ENCODE assay signal across 10 cellular contexts in genomic region chr15:76575177-76576078, GRCh38.
DNase-seq lines count a peak whose midpoint lies in the region; ATAC-seq lines count a peak whose summit lies in the region.
"Had no signal": no experiment of that assay in that cellular context is flagged by ENCODE, and none has a peak within 500 bp of the region (broad histone marks: within the 10 kb centered on the region; RNA-seq: fewer than 3 reads in every experiment).

No MANE protein-coding gene starts in this region.

- H3K9me3 Mint-ChIP-seq in naive B cell: peaks cover 0 to 13% (median 5%) of the 10 kb centered on the region in 7 donors

- peak overlapping the region in 3 of 6 donors; percentile 2 to 70 (median 5) for H3K27ac Mint-ChIP-seq in naive B cell
- H3K27ac Mint-ChIP-seq: activated naive CD4-positive, alpha-beta T cell treated with anti-CD3 and anti-CD28 coated beads, Interleukin-2, amount 10 ng/mL, durations not matched to agents 7 days and 5 days had no signal

- peaks cover 7 to 15% of the 10 kb centered on the region in 2 donors for H3K36me3 Mint-ChIP-seq in naive B cell

- H3K4me1 Mint-ChIP-seq in naive B cell: peaks cover 22 to 37% (median 29%) of the 10 kb centered on the region in 3 donors

- DNase-seq in SKM-1 treated with dmso at 0.1 percent for 144 hours (lab: John Stamatoyannopoulos, UW; ENCODE audit: unreplicated experiment) (peak; percentile 35), SKM-1 (lab: John Stamatoyannopoulos, UW; ENCODE audit: unreplicated experiment) (no peak), naive B cell (no peak), nucleus accumbens (lab: John Stamatoyannopoulos, UW) (no peak), hippocampal formation (lab: John Stamatoyannopoulos, UW) (no peak)
- no peak for DNase-seq in activated CD4-positive, alpha-beta T cell treated with anti-CD3 and anti-CD28 coated beads, Interleukin-2, amount 50 U/mL, for 1 hour
- DNase-seq: activated naive CD4-positive, alpha-beta T cell treated with anti-CD3 and anti-CD28 coated beads, Interleukin-2, amount 10 ng/mL, durations not matched to agents 7 days and 5 days; NCI-H1417 had no signal

- peak overlapping the region in 1 of 8 donors; percentile 6 for H3K4me3 Mint-ChIP-seq in naive B cell
- H3K4me3 Mint-ChIP-seq: activated naive CD4-positive, alpha-beta T cell treated with anti-CD3 and anti-CD28 coated beads, Interleukin-2, amount 10 ng/mL, durations not matched to agents 7 days and 5 days had no signal

- ATAC-seq in GM21576 (IDR thresholded peaks at IDR 0.05; ENCODE audit: unreplicated experiment) (peak; percentile 93), HG03457 (IDR thresholded peaks at IDR 0.05; ENCODE audit: unreplicated experiment) (peak; percentile 65), naive B cell (ENCODE audit: low read depth in 2 of 2) (peak; percentile 39 to 40)

- H3K27me3 Mint-ChIP-seq in naive B cell: no peaks in the 10 kb centered on the region
- H3K27me3 Mint-ChIP-seq: activated naive CD4-positive, alpha-beta T cell treated with anti-CD3 and anti-CD28 coated beads, Interleukin-2, amount 10 ng/mL, durations not matched to agents 7 days and 5 days had no signal

Comparison
In these comparisons a context has a peak if more than half of its experiments do, and no peak if none do; other contexts are left out.
1. ATAC-seq: peak in every context shown above with its lines; median percentile 93 in GM21576; 65 in HG03457; 40 in naive B cell.